ENCODE assay signal across 8 cellular contexts in the genomic region with DNA sequence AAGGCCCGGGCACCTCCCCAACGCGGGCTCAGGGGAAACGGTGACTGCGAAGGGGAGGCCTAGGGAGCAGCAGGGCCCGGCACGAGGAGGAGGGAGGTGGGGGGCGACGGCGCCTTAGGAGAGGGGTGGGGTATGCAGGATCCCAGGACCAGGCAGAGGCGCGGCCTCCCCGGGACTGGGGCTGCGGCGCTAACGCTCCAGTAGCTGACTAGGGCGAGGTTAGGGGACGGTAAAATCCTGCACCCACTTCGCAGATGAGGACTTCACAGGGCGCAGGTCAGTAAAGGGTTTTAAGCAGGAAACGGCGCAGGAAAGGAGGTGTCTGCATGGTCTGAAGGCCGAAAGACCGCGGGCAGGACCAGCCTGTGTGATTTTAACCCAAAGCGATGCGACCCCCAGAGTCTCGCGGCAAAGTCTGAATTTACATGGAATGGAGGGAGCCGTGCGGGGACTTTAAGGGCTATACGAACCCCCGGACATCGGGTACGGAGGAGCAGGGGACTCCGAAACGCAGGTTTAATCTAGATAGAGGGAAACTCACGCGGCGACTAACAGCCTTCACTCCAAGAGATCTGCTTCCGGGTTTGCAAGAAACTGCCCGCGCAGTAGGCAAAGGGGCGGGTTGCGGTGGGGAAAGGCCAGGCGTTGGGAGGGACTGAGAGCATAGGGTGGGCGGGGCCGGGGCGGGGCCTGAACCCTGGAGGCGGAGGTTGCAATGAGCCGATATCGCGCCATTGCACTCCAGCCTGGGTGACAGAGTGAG.
DNase-seq lines count a peak whose midpoint lies in the region; ATAC-seq and TF ChIP-seq lines count a peak whose summit lies in the region.

A gene (minus strand): TSS at position 588 of the 763 bp plus-strand sequence. CDS start 10,460 bp downstream, outside the sequence.

- TF ChIP-seq POLR2A in GM19193 (IDR thresholded peaks at IDR 0.05; ENCODE audit: extremely low read depth, insufficient read depth, insufficient read length), result peak; percentile 44

- peak within 1 kb of the TSS; percentile 97 for H3K4me3 ChIP-seq in ACC112 (ENCODE audit: low read depth, low read length)

- H3K27ac ChIP-seq in ACC112 (ENCODE audit: low read depth, low read length) (peak within 1 kb of the TSS; percentile 45; the same call in 1 of the 2 replicates), epithelial cell of prostate (peak within 1 kb of the TSS; percentile 38)

- H3K4me1 ChIP-seq in ACC112 (ENCODE audit: control insufficient read depth, insufficient read depth, low read length, unreplicated experiment), result peaks cover 5% of the 10 kb centered on the region

- no peaks in the 10 kb centered on the region for H3K27me3 ChIP-seq in ACC112 (ENCODE audit: insufficient read depth, low read length)

- no peak for ATAC-seq in HG03457 (IDR thresholded peaks at IDR 0.05; ENCODE audit: unreplicated experiment)

- H3K36me3 ChIP-seq in ACC112 (ENCODE audit: insufficient read depth, low read length), result no peaks in the 10 kb centered on the region

- peaks cover 2% of the 10 kb centered on the region for H3K79me2 ChIP-seq in ACC112 (ENCODE audit: control insufficient read depth, insufficient read depth, low read length, unreplicated experiment)

- DNase-seq in NCI-H82 (lab: John Stamatoyannopoulos, UW), result peak; percentile 72
- DNase-seq in activated T-cell treated with anti-CD3 and anti-CD28 coated beads for 24 hours (ENCODE audit: low read depth), result peak; percentile 73
- peak; percentile 63 for DNase-seq in epithelial cell of prostate (ENCODE audit: low read depth, low spot score)
- peak; percentile 87 for DNase-seq in midbrain (lab: John Stamatoyannopoulos, UW)
- peak; percentile 58 for DNase-seq in stimulated activated CD8-positive, alpha-beta memory T cell treated with anti-CD3 and anti-CD28 coated beads, Interleukin-12 subunit alpha, Interleukin-12 subunit beta, amount 100 ng/mL, for 4 hours (ENCODE audit: low read depth)

- peak within 1 kb of the TSS; percentile 98 for H2AFZ ChIP-seq in ACC112 (ENCODE audit: low read length, unreplicated experiment)
